26 cellular contexts compared by ENCODE assay signal in genomic region chr4:152630361-152630760, GRCh38.
"Had no signal": no experiment of that assay in that cellular context is flagged by ENCODE, and none has a peak within 500 bp of the region (broad histone marks: within the 10 kb centered on the region; RNA-seq: fewer than 3 reads in every experiment).

No MANE protein-coding gene starts in this region.

- DNase-seq: dermis blood vessel endothelial cell; dorsolateral prefrontal cortex; effector CD4-positive, alpha-beta T cell; effector memory CD4-positive, alpha-beta T cell; esophagus squamous epithelium; foreskin fibroblast; foreskin melanocyte; gastrocnemius medialis; glutamatergic neuron; head of caudate nucleus; heart right ventricle; hippocampal formation; left cardiac atrium; left lung; left ventricle myocardium superior; lower lobe of right lung; mesenchymal stem cell; mucosa of descending colon; naive thymus-derived CD4-positive, alpha-beta T cell had no signal

- H3K36me3 Mint-ChIP-seq: mesothelial cell of epicardium had no signal

- H3K27me3 Mint-ChIP-seq: naive thymus-derived CD4-positive, alpha-beta T cell had no signal

- ATAC-seq: esophagus mucosa; gastrocnemius medialis; heart right ventricle; left cardiac atrium; left lung; left ventricle myocardium superior; lower lobe of right lung; mucosa of descending colon; naive thymus-derived CD4-positive, alpha-beta T cell had no signal

- H3K36me3 ChIP-seq: gastrocnemius medialis had no signal

- FAIRE-seq: colon, endothelial cell of umbilical vein, islet of Langerhans, keratinocyte had no signal

- H3K9me3 ChIP-seq: esophagus squamous epithelium, gastrocnemius medialis, heart right ventricle, left lung, lower lobe of right lung, mucosa of descending colon had no signal

- H3K9me3 Mint-ChIP-seq: naive thymus-derived CD4-positive, alpha-beta T cell had no signal

- H3K27ac Mint-ChIP-seq: mesothelial cell of epicardium had no signal

- H3K4me3 ChIP-seq: coronary artery, dorsolateral prefrontal cortex, esophagus squamous epithelium, gastrocnemius medialis, heart right ventricle, left lung, lower lobe of right lung, mucosa of descending colon had no signal

- H3K4me1 ChIP-seq: gastrocnemius medialis, lower lobe of right lung had no signal

- H3K27ac ChIP-seq: coronary artery, dorsolateral prefrontal cortex, esophagus squamous epithelium, gastrocnemius medialis, heart right ventricle, left lung, lower lobe of right lung had no signal

- H3K27me3 ChIP-seq: esophagus squamous epithelium, gastrocnemius medialis, heart right ventricle, left lung had no signal

- H3K4me3 Mint-ChIP-seq: mesothelial cell of epicardium; naive thymus-derived CD4-positive, alpha-beta T cell had no signal
